ENCODE assay signal across 19 cellular contexts in the genomic region with DNA sequence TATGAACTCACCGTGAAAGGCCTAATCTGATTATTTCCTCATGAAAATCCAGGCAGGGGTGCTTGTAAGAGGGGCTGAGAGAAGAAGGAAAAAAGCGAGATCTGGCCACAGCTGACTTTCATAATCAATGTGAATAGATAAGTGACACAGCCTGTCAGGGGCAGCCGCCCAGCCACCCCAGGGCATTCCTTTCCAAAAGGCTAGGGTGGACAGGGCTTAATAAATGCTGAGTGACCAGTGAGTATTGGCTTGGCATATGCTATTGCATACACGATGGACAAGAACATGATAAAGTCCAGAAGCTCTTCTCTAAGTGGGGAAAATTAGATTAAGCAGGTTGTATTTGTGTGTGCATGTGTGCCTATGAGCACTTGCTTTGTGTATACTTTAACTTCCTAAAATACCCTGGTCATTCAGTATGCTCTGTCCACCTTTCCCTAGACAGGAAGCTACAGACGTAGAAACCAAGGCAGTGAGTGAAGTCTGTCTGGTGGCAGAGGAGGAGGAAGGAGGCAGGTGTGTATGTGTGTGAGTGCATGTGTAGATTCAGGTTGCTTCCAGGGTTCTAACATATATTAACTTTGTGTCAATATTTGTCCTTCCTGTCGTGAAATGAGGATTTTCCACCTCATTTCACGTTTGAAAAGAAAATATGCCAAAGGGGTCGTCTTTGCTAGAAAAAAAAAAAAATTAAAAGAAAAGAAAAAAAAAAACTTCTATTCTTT.
A peak's percentile ranks its signal among the peaks of the same experiment; 100 is the strongest.
DNase-seq lines count a peak whose midpoint lies in the region; ATAC-seq and TF ChIP-seq lines count a peak whose summit lies in the region.
"Had no signal": no experiment of that assay in that cellular context is flagged by ENCODE, and none has a peak within 500 bp of the region (broad histone marks: within the 10 kb centered on the region; RNA-seq: fewer than 3 reads in every experiment).

No MANE protein-coding gene starts in this region.

- H3K36me3 ChIP-seq in cardiac muscle cell (no peaks in the 10 kb centered on the region), right atrium auricular region (no peaks in the 10 kb centered on the region), hepatocyte (replicated peaks; ENCODE audit: insufficient read depth, low read depth) (no peaks in the 10 kb centered on the region), Peyer's patch (no peaks in the 10 kb centered on the region)

- H3K9me2 ChIP-seq in hepatocyte (replicated peaks; ENCODE audit: insufficient read depth) = no peaks in the 10 kb centered on the region

- no peak for TF ChIP-seq POLR2A in Peyer's patch (IDR thresholded peaks at IDR 0.05)

- TF ChIP-seq CTCF in cardiac muscle cell (IDR thresholded peaks at IDR 0.05; ENCODE audit: low read depth, low read length) (no peak), right atrium auricular region (IDR thresholded peaks at IDR 0.05) (no peak), hepatocyte (IDR thresholded peaks at IDR 0.05; ENCODE audit: poor library complexity) (no peak), Peyer's patch (IDR thresholded peaks at IDR 0.05) (no peak)

- H3K9me3 ChIP-seq in cardiac muscle cell (ENCODE audit: low read depth) = no peaks in the 10 kb centered on the region
- H3K9me3 ChIP-seq in right atrium auricular region = no peaks in the 10 kb centered on the region
- H3K9me3 ChIP-seq in hepatocyte (ENCODE audit: low read depth) = no peaks in the 10 kb centered on the region
- H3K9me3 ChIP-seq in Peyer's patch = no peaks in the 10 kb centered on the region
- H3K9me3 ChIP-seq: A549 had no signal

- H3K27ac ChIP-seq in cardiac muscle cell = peak overlapping the region; percentile 12
- no peak overlapping the region for H3K27ac ChIP-seq in right atrium auricular region
- no peak overlapping the region for H3K27ac ChIP-seq in hepatocyte
- no peak overlapping the region for H3K27ac ChIP-seq in Peyer's patch
- H3K27ac ChIP-seq: A549, HL-60 had no signal

- peak overlapping the region; percentile 35 for H3K4me2 ChIP-seq in hepatocyte
- H3K4me2 ChIP-seq: A549 had no signal

- 50% methylated on average over 8 of the region's 8 CpGs for WGBS in hepatocyte (ENCODE audit: low lambda C conversion rate, missing lambda C conversion rate)

- no peaks in the 10 kb centered on the region for H4K20me1 ChIP-seq in hepatocyte (ENCODE audit: insufficient read depth, poor library complexity, severe bottlenecking)

- H3K27me3 ChIP-seq in cardiac muscle cell (no peaks in the 10 kb centered on the region), right atrium auricular region (no peaks in the 10 kb centered on the region), hepatocyte (no peaks in the 10 kb centered on the region), Peyer's patch (no peaks in the 10 kb centered on the region)

- peak in 1 of 2 donors; percentile 27 for DNase-seq in cardiac muscle cell (ENCODE audit: low read depth in 1 of 2, low spot score in 1 of 2)
- no peak for DNase-seq in right atrium auricular region (ENCODE audit: low spot score)
- DNase-seq in NCI-H82 treated with DMSO at 0.1 percent for 48 hours (lab: John Stamatoyannopoulos, UW; ENCODE audit: unreplicated experiment) = peak; percentile 17
- no peak for DNase-seq in hepatocyte (ENCODE audit: low spot score)
- DNase-seq in NCI-H1930 (lab: John Stamatoyannopoulos, UW) = no peak
- no peak for DNase-seq in activated naive CD4-positive, alpha-beta T cell treated with Interleukin-2 at 50 U/mL for 16 hours
- DNase-seq in Peyer's patch = no peak
- DNase-seq: DND-41, GDM1, HCEC 1CT, KBM-7, NCI-H1092, NCI-H2029, NCI-H2171 treated with DMSO at 0.1 percent for 48 hours, NCI-H510A, OCI-M1 had no signal

- H3K4me3 ChIP-seq in cardiac muscle cell = no peak overlapping the region
- no peak overlapping the region for H3K4me3 ChIP-seq in right atrium auricular region
- H3K4me3 ChIP-seq in hepatocyte = no peak overlapping the region
- no peak overlapping the region for H3K4me3 ChIP-seq in Peyer's patch
- H3K4me3 ChIP-seq: A549 had no signal

- no peak overlapping the region for H2AFZ ChIP-seq in hepatocyte

- H3K4me1 ChIP-seq in cardiac muscle cell (ENCODE audit: low read depth) (peaks cover 9% of the 10 kb centered on the region), right atrium auricular region (no peaks in the 10 kb centered on the region), hepatocyte (ENCODE audit: insufficient read depth) (peaks cover 27% of the 10 kb centered on the region), Peyer's patch (no peaks in the 10 kb centered on the region)
- H3K4me1 ChIP-seq: A549 had no signal

- no peak for ATAC-seq in HG03439 (IDR thresholded peaks at IDR 0.05; ENCODE audit: unreplicated experiment)
- ATAC-seq: A549 had no signal

- no peaks in the 10 kb centered on the region for H3K79me2 ChIP-seq in hepatocyte
